In the genomic region with DNA sequence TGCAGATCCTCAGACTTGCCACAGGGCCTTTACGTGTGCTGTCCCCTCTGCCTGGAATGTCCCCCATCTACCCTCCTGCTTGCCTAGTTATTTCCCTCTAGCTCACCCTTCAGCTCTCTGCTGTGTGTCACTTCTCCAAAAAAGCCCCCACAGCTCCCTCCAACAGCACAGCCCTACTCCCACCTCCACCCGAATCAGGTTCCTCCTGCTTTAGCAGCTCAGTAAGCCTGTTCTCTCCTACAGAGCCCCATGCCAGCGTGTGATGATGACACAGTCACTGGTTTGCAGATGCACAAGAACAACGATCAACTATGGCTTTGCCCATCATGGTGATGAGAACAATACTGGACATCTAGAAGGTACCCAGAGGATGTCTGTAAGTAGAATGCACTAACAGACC, we compare ENCODE assay signal across 1 cellular context.
TF ChIP-seq lines count a peak whose summit lies in the region.

No MANE protein-coding gene starts in this region.

TF ChIP-seq in H1, 55 proteins besides CTCF, POLR2A, EP300 and RAD21:
- TF ChIP-seq BACH1 (IDR thresholded peaks at IDR 0.05; ENCODE audit: low read length) (no peak), SIX5 (IDR thresholded peaks at IDR 0.05; ENCODE audit: low read depth, low read length) (no peak), POU5F1 (IDR thresholded peaks at IDR 0.05; ENCODE audit: low read depth, low read length) (no peak), TAF7 (optimal IDR thresholded peaks at IDR 0.05; ENCODE audit: borderline replicate concordance, low read depth, low read length) (no peak), NRF1 (IDR thresholded peaks at IDR 0.05; ENCODE audit: low read depth, low read length) (no peak), GABPA (IDR thresholded peaks at IDR 0.05; ENCODE audit: borderline replicate concordance, insufficient read depth, low read length) (no peak), GTF2F1 (IDR thresholded peaks at IDR 0.05; ENCODE audit: borderline replicate concordance, low read depth, low read length) (no peak), POLR2AphosphoS5 (IDR thresholded peaks at IDR 0.05; ENCODE audit: low read depth, low read length) (no peak), BRCA1 (IDR thresholded peaks at IDR 0.05; ENCODE audit: low read depth, low read length) (no peak), ZNF274 (IDR thresholded peaks at IDR 0.05; ENCODE audit: borderline replicate concordance, extremely low read depth, low read length) (no peak), KDM5A (IDR thresholded peaks at IDR 0.05; ENCODE audit: low read length) (no peak), TBP (IDR thresholded peaks at IDR 0.05; ENCODE audit: low read depth, low read length) (no peak), CBX5 (IDR thresholded peaks at IDR 0.05; ENCODE audit: low read depth, low read length) (no peak), SUZ12 (IDR thresholded peaks at IDR 0.05; ENCODE audit: low read length) (no peak), SRF (IDR thresholded peaks at IDR 0.05; ENCODE audit: low read depth, low read length) (no peak), TAF1 (IDR thresholded peaks at IDR 0.05; ENCODE audit: low read depth, low read length) (no peak)
- TF ChIP-seq, protein P1, sequence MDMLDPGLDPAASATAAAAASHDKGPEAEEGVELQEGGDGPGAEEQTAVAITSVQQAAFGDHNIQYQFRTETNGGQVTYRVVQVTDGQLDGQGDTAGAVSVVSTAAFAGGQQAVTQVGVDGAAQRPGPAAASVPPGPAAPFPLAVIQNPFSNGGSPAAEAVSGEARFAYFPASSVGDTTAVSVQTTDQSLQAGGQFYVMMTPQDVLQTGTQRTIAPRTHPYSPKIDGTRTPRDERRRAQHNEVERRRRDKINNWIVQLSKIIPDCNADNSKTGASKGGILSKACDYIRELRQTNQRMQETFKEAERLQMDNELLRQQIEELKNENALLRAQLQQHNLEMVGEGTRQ (IDR thresholded peaks at IDR 0.05; ENCODE audit: low read length) = no peak
TF ChIP-seq in H1: peak in this region for 0.
